Comparison of ENCODE assay signal across 23 cellular contexts in genomic region chr10:127635882-127636281, GRCh38.
"Had no signal": no experiment of that assay in that cellular context is flagged by ENCODE, and none has a peak within 500 bp of the region (broad histone marks: within the 10 kb centered on the region; RNA-seq: fewer than 3 reads in every experiment).

No MANE protein-coding gene starts in this region.

- H3K4me1 Mint-ChIP-seq: immature natural killer cell, mesothelial cell of epicardium, naive B cell had no signal

- H2AFZ ChIP-seq: hepatocyte had no signal

- H3K4me3 Mint-ChIP-seq: immature natural killer cell, mesothelial cell of epicardium had no signal

- H3K4me2 ChIP-seq: hepatocyte had no signal

- FAIRE-seq: endothelial cell of umbilical vein, frontal cortex, keratinocyte had no signal

- H3K36me3 Mint-ChIP-seq: mesothelial cell of epicardium had no signal

- H3K27ac Mint-ChIP-seq: immature natural killer cell, mesothelial cell of epicardium had no signal

- ATAC-seq: foreskin keratinocyte, gastroesophageal sphincter, heart left ventricle, left cardiac atrium, left lung, left ventricle myocardium superior, lower lobe of right lung, mucosa of descending colon had no signal

- H3K27ac ChIP-seq: coronary artery, dorsolateral prefrontal cortex, esophagus muscularis mucosa, foreskin keratinocyte, gastroesophageal sphincter, heart left ventricle, hepatocyte, left lung, lower lobe of right lung had no signal

- H3K27me3 ChIP-seq: dorsolateral prefrontal cortex, esophagus muscularis mucosa, foreskin keratinocyte, gastroesophageal sphincter, hepatocyte, left lung had no signal

- H3K4me1 ChIP-seq: esophagus muscularis mucosa, foreskin keratinocyte, gastroesophageal sphincter, left lung, lower lobe of right lung had no signal

- DNase-seq: dermis blood vessel endothelial cell; dorsolateral prefrontal cortex; effector CD4-positive, alpha-beta T cell; effector memory CD4-positive, alpha-beta T cell; foreskin keratinocyte; heart left ventricle; hypothalamus; immature natural killer cell; left cardiac atrium; left lung; left ventricle myocardium superior; lower lobe of right lung; mesenchymal stem cell; mucosa of descending colon; naive B cell had no signal

- H3K79me2 ChIP-seq: hepatocyte had no signal

- H3K36me3 ChIP-seq: esophagus muscularis mucosa, gastroesophageal sphincter, heart left ventricle, left lung, lower lobe of right lung had no signal

- H3K4me3 ChIP-seq: coronary artery, dorsolateral prefrontal cortex, esophagus muscularis mucosa, gastroesophageal sphincter, heart left ventricle, hepatocyte, left lung, lower lobe of right lung, mucosa of descending colon had no signal
